ENCODE assay signal across 29 cellular contexts in the genomic region with DNA sequence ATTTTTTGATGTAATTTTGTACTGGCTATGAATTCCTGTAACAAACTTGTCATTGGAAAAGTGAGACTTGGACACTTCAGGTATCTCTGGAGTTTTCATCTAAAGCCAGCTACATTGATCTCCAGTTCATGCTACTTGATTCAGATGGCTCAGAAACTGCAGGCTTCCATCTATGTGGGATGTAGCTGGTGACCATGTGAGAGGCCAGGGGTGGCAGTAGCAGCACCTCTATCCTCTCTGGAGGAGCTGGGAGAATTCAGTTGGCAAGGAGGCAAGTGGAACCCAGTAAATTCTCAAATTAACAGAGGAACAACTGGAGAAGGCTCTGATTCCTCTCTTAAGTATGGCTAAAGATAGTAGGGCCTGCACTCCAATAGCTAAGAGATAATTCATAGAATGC.
"Had no signal": no experiment of that assay in that cellular context is flagged by ENCODE, and none has a peak within 500 bp of the region (broad histone marks: within the 10 kb centered on the region; RNA-seq: fewer than 3 reads in every experiment).

No MANE protein-coding gene starts in this region.

- H3K4me2 ChIP-seq: smooth muscle cell had no signal

- H3K4me3 Mint-ChIP-seq: immature natural killer cell; mesothelial cell of epicardium; naive thymus-derived CD8-positive, alpha-beta T cell; nephron; neural crest cell; stimulated activated memory B cell treated with anti-CD40 and anti-IgM and Interleukin-4, amounts not matched to agents 10 μg/mL and 1 μg/mL and 100 μg/mL, for 72 hours; stimulated activated naive CD8-positive, alpha-beta T cell treated with anti-CD3 and anti-CD28 coated beads, Interleukin-15, amount 100 ng/mL, for 72 hours had no signal

- H3K9me3 ChIP-seq: left lung, prostate gland, sigmoid colon, testis, tibial artery, upper lobe of right lung had no signal

- DNase-seq: head of caudate nucleus; hippocampal formation; immature natural killer cell; kidney; left colon; left lung; mesendoderm; naive thymus-derived CD8-positive, alpha-beta T cell; nucleus accumbens; retina; right cardiac atrium; sigmoid colon; stimulated activated CD4-positive, alpha-beta T cell treated with anti-CD3 and anti-CD28 coated beads, Interleukin-1b, Interleukin-23, amount 100 ng/mL, for 48 hours; stimulated activated CD4-positive, alpha-beta T cell treated with anti-CD3 and anti-CD28 coated beads, Interleukin-2, amount 100 ng/mL, for 48 hours; stimulated activated CD4-positive, alpha-beta T cell treated with anti-CD3 and anti-CD28 coated beads, Interleukin-4, amount 100 ng/mL, for 4 hours; stimulated activated CD8-positive, alpha-beta memory T cell treated with anti-CD3 and anti-CD28 coated beads, Interleukin-4, amount 100 ng/mL, for 48 hours; stimulated activated naive CD4-positive, alpha-beta T cell treated with Interleukin-2 at 50 U/mL for 16 hours; stimulated activated naive CD8-positive, alpha-beta T cell treated with anti-CD3 and anti-CD28 coated beads, Interleukin-15, amount 100 ng/mL, for 72 hours; testis; tibial artery; trophoblast cell; upper lobe of right lung had no signal

- H3K27ac Mint-ChIP-seq: immature natural killer cell; mesothelial cell of epicardium; naive thymus-derived CD8-positive, alpha-beta T cell; stimulated activated memory B cell treated with anti-CD40 and anti-IgM and Interleukin-4, amounts not matched to agents 10 μg/mL and 1 μg/mL and 100 μg/mL, for 72 hours; stimulated activated naive CD8-positive, alpha-beta T cell treated with anti-CD3 and anti-CD28 coated beads, Interleukin-15, amount 100 ng/mL, for 72 hours had no signal

- H3K36me3 Mint-ChIP-seq: immature natural killer cell; mesothelial cell of epicardium; naive thymus-derived CD8-positive, alpha-beta T cell; stimulated activated memory B cell treated with anti-CD40 and anti-IgM and Interleukin-4, amounts not matched to agents 10 μg/mL and 1 μg/mL and 100 μg/mL, for 72 hours had no signal

- H3K4me1 ChIP-seq: left lung, prostate gland, sigmoid colon, testis had no signal

- H3K9me3 Mint-ChIP-seq: immature natural killer cell; mesothelial cell of epicardium; naive thymus-derived CD8-positive, alpha-beta T cell; nephron; neural crest cell; stimulated activated memory B cell treated with anti-CD40 and anti-IgM and Interleukin-4, amounts not matched to agents 10 μg/mL and 1 μg/mL and 100 μg/mL, for 72 hours; stimulated activated naive CD8-positive, alpha-beta T cell treated with anti-CD3 and anti-CD28 coated beads, Interleukin-15, amount 100 ng/mL, for 72 hours had no signal

- H3K4me1 Mint-ChIP-seq: immature natural killer cell; mesothelial cell of epicardium; naive thymus-derived CD8-positive, alpha-beta T cell; stimulated activated memory B cell treated with anti-CD40 and anti-IgM and Interleukin-4, amounts not matched to agents 10 μg/mL and 1 μg/mL and 100 μg/mL, for 72 hours; stimulated activated naive CD8-positive, alpha-beta T cell treated with anti-CD3 and anti-CD28 coated beads, Interleukin-15, amount 100 ng/mL, for 72 hours had no signal

- H3K4me3 ChIP-seq: left lung, lung, prostate gland, sigmoid colon, smooth muscle cell, testis, tibial artery, upper lobe of right lung had no signal

- H3K27me3 Mint-ChIP-seq: stimulated activated naive CD8-positive, alpha-beta T cell treated with anti-CD3 and anti-CD28 coated beads, Interleukin-15, amount 100 ng/mL, for 72 hours had no signal

- H3K27ac ChIP-seq: left lung, prostate gland, sigmoid colon, testis, tibial artery, upper lobe of right lung had no signal

- H3K36me3 ChIP-seq: left lung, prostate gland, sigmoid colon, tibial artery, upper lobe of right lung had no signal

- H3K27me3 ChIP-seq: left lung, sigmoid colon, testis, tibial artery, upper lobe of right lung had no signal

- ATAC-seq: left colon; left lung; naive thymus-derived CD8-positive, alpha-beta T cell; right cardiac atrium; stimulated activated memory B cell treated with anti-CD40 and anti-IgM and Interleukin-4, amounts not matched to agents 10 μg/mL and 1 μg/mL and 100 μg/mL, for 72 hours; stimulated activated naive CD8-positive, alpha-beta T cell treated with anti-CD3 and anti-CD28 coated beads, Interleukin-15, amount 100 ng/mL, for 72 hours; upper lobe of right lung had no signal
